Comparison of ENCODE assay signal across 1 cellular context in genomic region chr14:64726585-64726890, GRCh38.
TF ChIP-seq lines count a peak whose summit lies in the region.

No MANE protein-coding gene starts in this region.

TF ChIP-seq in HEK293, 187 proteins besides CTCF, POLR2A, EP300 and RAD21 (continued from another document):
- no peak for TF ChIP-seq ZSCAN18 (tag by site-specific recombination; IDR thresholded peaks at IDR 0.05)
- no peak for TF ChIP-seq ZNF510 (tag by site-specific recombination; IDR thresholded peaks at IDR 0.05; ENCODE audit: insufficient replicate concordance)
- peak; percentile 18; the same call in 1 of the 2 replicates for TF ChIP-seq PRDM10 (tag by site-specific recombination; IDR thresholded peaks at IDR 0.05)
